In the genomic region with DNA sequence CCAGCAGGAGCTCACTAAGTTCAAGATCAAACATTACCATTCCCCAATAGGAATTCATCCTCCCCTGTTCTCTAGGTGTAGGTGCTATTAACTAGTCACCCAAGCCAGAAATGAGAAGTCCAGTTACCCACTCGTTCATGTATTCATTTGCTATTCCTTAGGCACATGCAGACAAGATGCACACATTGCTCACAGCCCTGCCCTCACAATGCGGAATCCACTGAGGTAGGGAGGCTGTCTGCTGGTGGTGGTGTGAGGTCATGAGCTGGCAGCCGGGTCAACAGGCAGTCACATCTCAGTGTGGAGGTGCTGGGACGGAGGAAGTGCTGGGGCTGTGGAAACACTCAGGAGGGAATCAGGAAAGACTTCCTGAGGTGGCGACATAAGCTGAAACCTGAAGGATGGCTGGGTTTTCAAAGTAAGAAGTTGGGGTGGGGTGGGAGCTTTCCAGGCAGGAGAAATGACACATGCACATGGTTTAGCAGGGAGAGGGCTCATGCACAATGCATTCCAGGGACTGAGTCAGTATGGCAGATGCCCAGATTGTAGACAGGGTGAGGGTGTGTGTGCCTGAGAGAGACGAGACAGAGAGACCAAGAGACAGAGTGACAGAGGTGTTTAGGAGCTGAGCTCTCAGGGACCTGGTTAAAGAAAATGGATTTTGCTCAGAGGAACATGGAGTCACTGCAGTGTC, we compare ENCODE assay signal across 11 cellular contexts.
A peak's percentile ranks its signal among the peaks of the same experiment; 100 is the strongest.
DNase-seq lines count a peak whose midpoint lies in the region; ATAC-seq, FAIRE-seq and TF ChIP-seq lines count a peak whose summit lies in the region.
"Had no signal": no experiment of that assay in that cellular context is flagged by ENCODE, and none has a peak within 500 bp of the region (broad histone marks: within the 10 kb centered on the region; RNA-seq: fewer than 3 reads in every experiment).

No MANE protein-coding gene starts in this region.

- WGBS in small intestine, 3 donors: 73 to 82% (median 74%) methylated on average over 6 of the region's 6 CpGs

- H3K36me3 Mint-ChIP-seq in activated T-helper 2 cell treated with anti-CD3 and anti-CD28 coated beads, Interferon-gamma antibody, Interleukin-2, Interleukin-4, amounts not matched to agents 10 μg/mL and 5 μg/mL and 100 μg/mL, durations not matched to agents 14 hours and 24 hours and 36 hours (ENCODE audit: low read depth): no peaks in the 10 kb centered on the region

- no peaks in the 10 kb centered on the region for H3K36me3 ChIP-seq in small intestine (ENCODE audit: control insufficient read depth in 2 of 2, insufficient read depth in 2 of 2, low read length in 2 of 2)

- peak; percentile 94 for DNase-seq in ELR (ENCODE audit: low read depth)
- DNase-seq in RCC 7860 (ENCODE audit: low spot score): peak; percentile 84
- peak; percentile 40 for DNase-seq in epithelial cell of proximal tubule (ENCODE audit: low read depth)
- DNase-seq in omental fat pad (ENCODE audit: low spot score): no peak
- no peak for DNase-seq in left colon
- no peak for DNase-seq in small intestine
- no peak for DNase-seq in activated T-helper 2 cell treated with anti-CD3 and anti-CD28 coated beads, Interferon-gamma antibody, Interleukin-2, Interleukin-4, amounts not matched to agents 10 μg/mL and 5 μg/mL and 100 μg/mL, durations not matched to agents 14 hours and 24 hours and 36 hours (ENCODE audit: low spot score)
- DNase-seq: activated CD4-positive, alpha-beta memory T cell treated with anti-CD3 and anti-CD28 coated beads for 36 hours; stimulated activated naive CD8-positive, alpha-beta T cell treated with anti-CD3 and anti-CD28 coated beads, Interleukin-15, Interleukin-2, amounts not matched to agents 100 U/mL and 50 U/mL, for 24 hours had no signal

- ATAC-seq in omental fat pad (ENCODE audit: low FRiP score) (peak; percentile 80), GM21526 (IDR thresholded peaks at IDR 0.05; ENCODE audit: low FRiP score, unreplicated experiment) (no peak), left colon (no peak)
- ATAC-seq: stimulated activated naive CD8-positive, alpha-beta T cell treated with anti-CD3 and anti-CD28 coated beads, Interleukin-15, Interleukin-2, amounts not matched to agents 100 U/mL and 50 U/mL, for 24 hours had no signal

- no peak overlapping the region for H3K27ac ChIP-seq in small intestine (ENCODE audit: low read depth in 1 of 2, low read length in 1 of 2)

- H3K4me3 ChIP-seq in epithelial cell of proximal tubule (ENCODE audit: low read depth, low read length) (no peak overlapping the region), small intestine (ENCODE audit: low read depth in 1 of 2, low read length in 2 of 2) (no peak overlapping the region)

- no peaks in the 10 kb centered on the region for H3K27me3 ChIP-seq in small intestine (ENCODE audit: control insufficient read depth in 2 of 2, insufficient read depth in 2 of 2, low read length in 2 of 2)

- H3K27ac Mint-ChIP-seq in activated T-helper 2 cell treated with anti-CD3 and anti-CD28 coated beads, Interferon-gamma antibody, Interleukin-2, Interleukin-4, amounts not matched to agents 10 μg/mL and 5 μg/mL and 100 μg/mL, durations not matched to agents 14 hours and 24 hours and 36 hours: no peak overlapping the region
- H3K27ac Mint-ChIP-seq: activated CD4-positive, alpha-beta memory T cell treated with anti-CD3 and anti-CD28 coated beads for 36 hours; mesothelial cell of epicardium had no signal

- peak; percentile 74 for FAIRE-seq in RCC 7860 (lab: Jason Lieb, UNC)
- no peak for FAIRE-seq in small intestine (lab: Jason Lieb, UNC)

- H3K4me1 Mint-ChIP-seq in activated T-helper 2 cell treated with anti-CD3 and anti-CD28 coated beads, Interferon-gamma antibody, Interleukin-2, Interleukin-4, amounts not matched to agents 10 μg/mL and 5 μg/mL and 100 μg/mL, durations not matched to agents 14 hours and 24 hours and 36 hours (ENCODE audit: low read depth): peaks cover 22% of the 10 kb centered on the region

- H3K9me3 Mint-ChIP-seq in activated T-helper 2 cell treated with anti-CD3 and anti-CD28 coated beads, Interferon-gamma antibody, Interleukin-2, Interleukin-4, amounts not matched to agents 10 μg/mL and 5 μg/mL and 100 μg/mL, durations not matched to agents 14 hours and 24 hours and 36 hours: no peaks in the 10 kb centered on the region

- intact Hi-C loops in left colon (cut with DNase I, micrococcal nuclease): no loop called here
- intact Hi-C loops in activated T-helper 2 cell treated with anti-CD3 and anti-CD28 coated beads, Interferon-gamma antibody, Interleukin-2, Interleukin-4, amounts not matched to agents 10 μg/mL and 5 μg/mL and 100 μg/mL, durations not matched to agents 14 hours and 24 hours and 36 hours (cut with micrococcal nuclease): no loop called here

- TF ChIP-seq CTCF in epithelial cell of proximal tubule (conservative IDR thresholded peaks at IDR 0.05; ENCODE audit: low read depth, low read length) (no peak), omental fat pad (IDR thresholded peaks at IDR 0.05) (no peak)

- H3K4me3 Mint-ChIP-seq in activated T-helper 2 cell treated with anti-CD3 and anti-CD28 coated beads, Interferon-gamma antibody, Interleukin-2, Interleukin-4, amounts not matched to agents 10 μg/mL and 5 μg/mL and 100 μg/mL, durations not matched to agents 14 hours and 24 hours and 36 hours (ENCODE audit: low read depth): no peak overlapping the region
- H3K4me3 Mint-ChIP-seq: activated CD4-positive, alpha-beta memory T cell treated with anti-CD3 and anti-CD28 coated beads for 36 hours; mesothelial cell of epicardium had no signal

- no peaks in the 10 kb centered on the region for H3K4me1 ChIP-seq in small intestine (ENCODE audit: control insufficient read depth in 2 of 2, insufficient read depth in 1 of 2, low read depth in 1 of 2, low read length in 1 of 2)

- no peaks in the 10 kb centered on the region for H3K27me3 Mint-ChIP-seq in activated T-helper 2 cell treated with anti-CD3 and anti-CD28 coated beads, Interferon-gamma antibody, Interleukin-2, Interleukin-4, amounts not matched to agents 10 μg/mL and 5 μg/mL and 100 μg/mL, durations not matched to agents 14 hours and 24 hours and 36 hours (ENCODE audit: low read depth)
- H3K27me3 Mint-ChIP-seq: activated CD4-positive, alpha-beta memory T cell treated with anti-CD3 and anti-CD28 coated beads for 36 hours had no signal

- no peaks in the 10 kb centered on the region for H3K9me3 ChIP-seq in small intestine (ENCODE audit: control insufficient read depth, low read depth)

Comparison
In these comparisons a context has a peak if more than half of its experiments do, and no peak if none do; other contexts are left out.
1. DNase-seq: peak in ELR (single experiment), RCC 7860 (single experiment) and epithelial cell of proximal tubule (single experiment); none in omental fat pad (single experiment), left colon (0 of 2), small intestine (single experiment) and activated T-helper 2 cell treated with anti-CD3 and anti-CD28 coated beads, Interferon-gamma antibody, Interleukin-2, Interleukin-4, amounts not matched to agents 10 μg/mL and 5 μg/mL and 100 μg/mL, durations not matched to agents 14 hours and 24 hours and 36 hours (single experiment).